In the genomic region with DNA sequence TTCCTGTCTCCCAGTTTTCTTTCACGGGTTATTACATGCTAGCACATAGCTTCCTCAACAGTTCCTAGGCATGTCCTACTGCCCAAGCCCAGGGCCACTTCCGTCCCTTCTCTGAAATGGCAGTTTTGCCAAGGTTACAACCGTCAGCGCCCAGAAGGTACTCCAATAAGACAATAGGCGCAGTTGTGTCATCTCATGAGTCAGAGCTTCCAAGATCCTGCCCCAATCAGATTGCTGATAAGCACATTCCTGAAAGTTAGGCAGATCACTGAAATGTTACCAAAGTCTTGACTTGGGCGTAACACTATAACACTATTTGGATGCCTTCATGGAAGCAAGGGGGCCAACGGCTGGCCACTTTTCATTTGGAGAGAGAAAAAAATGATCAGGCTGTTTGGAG, we compare ENCODE assay signal across 28 cellular contexts. TPM values are rescaled to one million over a fixed set of nuclear protein-coding genes. Genes with fewer than 3 reads are reported as not detected.
A peak's percentile ranks its signal among the peaks of the same experiment; 100 is the strongest.
DNase-seq lines count a peak whose midpoint lies in the region; TF ChIP-seq lines count a peak whose summit lies in the region.
"Had no signal": no experiment of that assay in that cellular context is flagged by ENCODE, and none has a peak within 500 bp of the region (broad histone marks: within the 10 kb centered on the region; RNA-seq: fewer than 3 reads in every experiment).

No MANE protein-coding gene starts in this region.

- H3K4me1 ChIP-seq in PC-9 (replicated peaks; ENCODE audit: insufficient read depth): 0 out of 2 replicates have a peak, but pooled peaks cover 6% of the 10 kb centered on the region
- H3K4me1 ChIP-seq: left ventricle myocardium inferior, Peyer's patch, testis had no signal

- H3K4me3 ChIP-seq in PC-9 (no peak overlapping the region), brain microvascular endothelial cell (ENCODE audit: low read depth, low read length) (no peak overlapping the region)
- H3K4me3 ChIP-seq: GM12878, GM23338, left ventricle myocardium inferior, Peyer's patch, testis had no signal

- POLR2A ChIA-PET in PC-9 (lab: Charles Lee; ENCODE audit: unreplicated experiment): no interaction called here

- H3K79me2 ChIP-seq in PC-9 (ENCODE audit: low read depth): no peaks in the 10 kb centered on the region

- H3K27me3 ChIP-seq in PC-9 (ENCODE audit: insufficient read depth, low read depth) (no peaks in the 10 kb centered on the region), brain microvascular endothelial cell (replicated peaks) (no peaks in the 10 kb centered on the region)
- H3K27me3 ChIP-seq: Peyer's patch, testis had no signal

- H3K9me2 ChIP-seq in PC-9 (ENCODE audit: insufficient read depth): no peaks in the 10 kb centered on the region; the same call in 1 of the 2 replicates

- no peaks in the 10 kb centered on the region for H3F3A ChIP-seq in PC-9 (ENCODE audit: insufficient read depth, low read depth)

- in situ Hi-C loops in brain microvascular endothelial cell (cut with HindIII; ENCODE audit: low pct_ligation_motif_present, low sequenced_read_pairs): no loop called here

- H2AFZ ChIP-seq in PC-9: no peak overlapping the region
- H2AFZ ChIP-seq: GM23338 had no signal

- DNase-seq in AG20443 (ENCODE audit: low spot score) (peak; percentile 2), PC-9 (peak; percentile 39 to 65), brain microvascular endothelial cell (peak; percentile 28), glomerular endothelial cell (ENCODE audit: extremely low read depth, low read depth, low spot score) (peak; percentile 64), DMS153 treated with DMSO at 0.1 percent for 48 hours (lab: John Stamatoyannopoulos, UW; ENCODE audit: unreplicated experiment) (no peak), KG1 (lab: John Stamatoyannopoulos, UW) (no peak), GDM1 (lab: John Stamatoyannopoulos, UW) (no peak), HCEC 1CT (no peak)
- DNase-seq: activated B cell treated with CpG ODN at 0.5 μM for 24 hours; activated CD8-positive, alpha-beta memory T cell treated with anti-CD3 and anti-CD28 coated beads, Interleukin-2, amount 10 ng/mL, durations not matched to agents 7 days and 5 days; activated T-cell treated with anti-CD3 and anti-CD28 coated beads, Interleukin-2, amount 50 U/mL, for 48 hours; CD4-positive, alpha-beta T cell; left ventricle myocardium inferior; naive B cell; NCI-H1436; NCI-H2081; NCI-H2227 treated with DMSO at 0.1 percent for 48 hours; Peyer's patch; posterior cingulate gyrus; right cardiac atrium; stimulated activated CD4-positive, alpha-beta T cell treated with anti-CD3 and anti-CD28 coated beads, Interleukin-1b, Interleukin-23, amount 100 ng/mL, for 48 hours; testis had no signal

- H4K20me1 ChIP-seq in PC-9 (ENCODE audit: insufficient read depth): no peaks in the 10 kb centered on the region

- H3K27ac ChIP-seq in PC-9: no peak overlapping the region
- no peak overlapping the region for H3K27ac ChIP-seq in brain microvascular endothelial cell
- H3K27ac ChIP-seq: epithelial cell of prostate, left ventricle myocardium inferior, Peyer's patch, testis had no signal

- intact Hi-C loops in PC-9 (cut with micrococcal nuclease; ENCODE audit: unreplicated experiment): loop anchor here (1.0 kb wide), 1 partner anchor 10 kb away; no protein-coding TSS in a partner anchor

- H3K9me3 ChIP-seq in PC-9 (ENCODE audit: insufficient read depth, low read depth): no peaks in the 10 kb centered on the region
- H3K9me3 ChIP-seq: left ventricle myocardium inferior, Peyer's patch, testis had no signal

- BruUV-seq in PC-9 (replicated peaks; lab: Mats Ljungman, UMichigan): no TSS peak

- no peak overlapping the region for H3K4me2 ChIP-seq in PC-9
- H3K4me2 ChIP-seq: GM23338 had no signal

- H3K36me3 ChIP-seq in PC-9 (ENCODE audit: low read depth): no peaks in the 10 kb centered on the region
- H3K36me3 ChIP-seq in brain microvascular endothelial cell (replicated peaks): no peaks in the 10 kb centered on the region
- H3K36me3 ChIP-seq: left ventricle myocardium inferior, Peyer's patch had no signal

- CTCF ChIA-PET in PC-9 (lab: Charles Lee): no interaction called here

- TF ChIP-seq CTCF in PC-9 (conservative IDR thresholded peaks at IDR 0.05) (no peak), brain microvascular endothelial cell (IDR thresholded peaks at IDR 0.05; ENCODE audit: low read depth, low read length, missing control alignments) (no peak)

RNA-seq across cellular contexts. Expression of gene GKN2, which starts 34.2 kb away (rescaled TPM):
- not detected in 2 replicates for total RNA-seq in PC-9 (2021)
- total RNA-seq in glomerular endothelial cell: not detected in 2 replicates
- total RNA-seq: A673; activated B cell treated with CpG ODN at 0.5 μM for 24 hours; activated CD8-positive, alpha-beta memory T cell treated with anti-CD3 and anti-CD28 coated beads, Interleukin-2, amount 10 ng/mL, durations not matched to agents 7 days and 5 days; CD4-positive, alpha-beta T cell; cerebellum; GM12878; GM23338; left ventricle myocardium inferior; Peyer's patch; right cardiac atrium; testis; urinary bladder had no signal

RNA-seq across cellular contexts. Expression of gene BMP10, which starts 47.3 kb away (rescaled TPM):
- not detected in 2 replicates for total RNA-seq in PC-9 (2021)
- not detected in 2 replicates for total RNA-seq in glomerular endothelial cell
- total RNA-seq: A673; activated B cell treated with CpG ODN at 0.5 μM for 24 hours; activated CD8-positive, alpha-beta memory T cell treated with anti-CD3 and anti-CD28 coated beads, Interleukin-2, amount 10 ng/mL, durations not matched to agents 7 days and 5 days; CD4-positive, alpha-beta T cell; cerebellum; GM12878; GM23338; Peyer's patch; testis; urinary bladder had no signal

RNA-seq across cellular contexts. Expression of gene GKN1, which starts 55.9 kb away (rescaled TPM):
- total RNA-seq in PC-9 (2021): not detected in 2 replicates
- not detected in 2 replicates for total RNA-seq in glomerular endothelial cell
- total RNA-seq: A673; activated B cell treated with CpG ODN at 0.5 μM for 24 hours; activated CD8-positive, alpha-beta memory T cell treated with anti-CD3 and anti-CD28 coated beads, Interleukin-2, amount 10 ng/mL, durations not matched to agents 7 days and 5 days; CD4-positive, alpha-beta T cell; cerebellum; GM12878; GM23338; left ventricle myocardium inferior; Peyer's patch; right cardiac atrium; testis; urinary bladder had no signal

Comparison
In these comparisons a context has a peak if more than half of its experiments do, and no peak if none do; other contexts are left out.
1. DNase-seq: peak in AG20443 (single experiment), PC-9 (2 of 2), brain microvascular endothelial cell (single experiment) and glomerular endothelial cell (single experiment); none in DMS153 treated with DMSO at 0.1 percent for 48 hours (single experiment), KG1 (single experiment), GDM1 (single experiment) and HCEC 1CT (single experiment).